In genomic region chr17:67441052-67441738, GRCh38 we compare ENCODE assay signal across 8 cellular contexts.
A peak's percentile ranks its signal among the peaks of the same experiment; 100 is the strongest.
DNase-seq lines count a peak whose midpoint lies in the region; ATAC-seq and TF ChIP-seq lines count a peak whose summit lies in the region.

No MANE protein-coding gene starts in this region.

- H3K36me3 Mint-ChIP-seq in chondrocyte (ENCODE audit: low read depth) = no peaks in the 10 kb centered on the region
- H3K36me3 Mint-ChIP-seq in osteocyte (ENCODE audit: unreplicated experiment) = no peaks in the 10 kb centered on the region

- H3K27me3 Mint-ChIP-seq in chondrocyte (ENCODE audit: low read depth) (no peaks in the 10 kb centered on the region), osteocyte (ENCODE audit: unreplicated experiment) (peaks cover 2% of the 10 kb centered on the region)

- ATAC-seq in gastrocnemius medialis (peak; percentile 56 to 65), GM19324 (IDR thresholded peaks at IDR 0.05; ENCODE audit: low FRiP score, unreplicated experiment) (no peak)

- H3K4me3 Mint-ChIP-seq in chondrocyte (ENCODE audit: unreplicated experiment) = no peak overlapping the region
- H3K4me3 Mint-ChIP-seq in osteocyte (ENCODE audit: unreplicated experiment) = no peak overlapping the region

- DNase-seq in DMS153 (lab: John Stamatoyannopoulos, UW) = peak; percentile 78
- peak; percentile 17 for DNase-seq in NCI-H69 (lab: John Stamatoyannopoulos, UW)
- DNase-seq in activated CD8-positive, alpha-beta memory T cell treated with anti-CD3 and anti-CD28 coated beads, Interleukin-2, amount 50 U/mL, for 4 hours = peak; percentile 74
- peak; percentile 42 for DNase-seq in fibroblast of the aortic adventitia (ENCODE audit: low read depth)
- no peak for DNase-seq in gastrocnemius medialis
- DNase-seq in chondrocyte (ENCODE audit: low spot score) = no peak
- DNase-seq in osteocyte (ENCODE audit: extremely low spot score, unreplicated experiment) = no peak

- intact Hi-C loops in gastrocnemius medialis (cut with DNase I; ENCODE audit: low total_unique reads) = no loop called here

- H3K4me1 ChIP-seq in gastrocnemius medialis = peaks cover 11 to 12% of the 10 kb centered on the region in 2 donors

- in situ Hi-C loops in gastrocnemius medialis (cut with MboI; ENCODE audit: low sequenced_read_pairs in 4 of 4) = no loop called here

- TF ChIP-seq POLR2A in gastrocnemius medialis (IDR thresholded peaks at IDR 0.05) = peak in 1 of 2 donors; percentile 27

- H3K4me3 ChIP-seq in fibroblast of the aortic adventitia (ENCODE audit: low read depth, low read length) (no peak overlapping the region), gastrocnemius medialis (peak overlapping the region in 3 of 4 donors; percentile 17 to 32 (median 26))

- peak overlapping the region; percentile 44 to 66 (median 54) for H3K27ac ChIP-seq in gastrocnemius medialis

- no peaks in the 10 kb centered on the region for H3K36me3 ChIP-seq in gastrocnemius medialis

- H3K27me3 ChIP-seq in gastrocnemius medialis = peaks cover 0 to 4% (median 2%) of the 10 kb centered on the region in 3 donors

- H3K27ac Mint-ChIP-seq in chondrocyte (ENCODE audit: unreplicated experiment) (no peak overlapping the region), osteocyte (ENCODE audit: unreplicated experiment) (no peak overlapping the region)

- no peaks in the 10 kb centered on the region for H3K9me3 Mint-ChIP-seq in chondrocyte (ENCODE audit: low read depth)
- H3K9me3 Mint-ChIP-seq in osteocyte (ENCODE audit: unreplicated experiment) = no peaks in the 10 kb centered on the region

- H3K9me3 ChIP-seq in gastrocnemius medialis = no peaks in the 10 kb centered on the region

- H3K4me1 Mint-ChIP-seq in chondrocyte (ENCODE audit: low read depth) (peaks cover 9% of the 10 kb centered on the region), osteocyte (ENCODE audit: unreplicated experiment) (peaks cover 6% of the 10 kb centered on the region)

- TF ChIP-seq CTCF in fibroblast of the aortic adventitia (IDR thresholded peaks at IDR 0.05; ENCODE audit: insufficient read depth, low read length) (no peak), gastrocnemius medialis (IDR thresholded peaks at IDR 0.05 in 4 of 5, conservative IDR thresholded peaks at IDR 0.05 in 1 of 5) (no peak), chondrocyte (IDR thresholded peaks at IDR 0.05) (no peak), osteocyte (IDR thresholded peaks at IDR 0.05) (no peak)

Comparison
In these comparisons a context has a peak if more than half of its experiments do, and no peak if none do; other contexts are left out.
1. DNase-seq: peak in DMS153 (single experiment), NCI-H69 (single experiment), activated CD8-positive, alpha-beta memory T cell treated with anti-CD3 and anti-CD28 coated beads, Interleukin-2, amount 50 U/mL, for 4 hours (single experiment) and fibroblast of the aortic adventitia (single experiment); none in gastrocnemius medialis (0 of 2), chondrocyte (single experiment) and osteocyte (single experiment).